Comparison of ENCODE assay signal across 9 cellular contexts in genomic region chr19:53102701-53103140, GRCh38. TPM values are rescaled to one million over a fixed set of nuclear protein-coding genes. Genes with fewer than 3 reads are reported as not detected.
DNase-seq lines count a peak whose midpoint lies in the region; ATAC-seq and TF ChIP-seq lines count a peak whose summit lies in the region.
"Had no signal": no experiment of that assay in that cellular context is flagged by ENCODE, and none has a peak within 500 bp of the region (broad histone marks: within the 10 kb centered on the region; RNA-seq: fewer than 3 reads in every experiment).

No MANE protein-coding gene starts in this region.

- no peaks in the 10 kb centered on the region for H3K27me3 Mint-ChIP-seq in activated CD4-positive, alpha-beta T cell treated with anti-CD3 and anti-CD28 coated beads, Interleukin-2, amount 10 ng/mL, durations not matched to agents 24 days and 14 days
- peaks cover 3% of the 10 kb centered on the region for H3K27me3 Mint-ChIP-seq in endothelial cell (ENCODE audit: unreplicated experiment)

- ATAC-seq in GM19328 (IDR thresholded peaks at IDR 0.05; ENCODE audit: unreplicated experiment) = peak; percentile 20

- intact Hi-C loops in activated CD4-positive, alpha-beta T cell treated with anti-CD3 and anti-CD28 coated beads, Interleukin-2, amount 10 ng/mL, durations not matched to agents 24 days and 14 days (cut with micrococcal nuclease) = loop anchor here (1.0 to 10.0 kb wide), 9 partner anchors 57 to 578 kb away; partner anchors contain the start of genes ZNF320, ZNF347, ZNF525 and ZNF765

- H3K36me3 ChIP-seq in HUES6 (ENCODE audit: control insufficient read depth, insufficient read depth, low read length) = peaks cover 5% of the 10 kb centered on the region
- no peaks in the 10 kb centered on the region for H3K36me3 ChIP-seq in mucosa of stomach (ENCODE audit: control insufficient read depth, insufficient read depth, low read length)
- peaks cover under 1 to 12% (median 9%) of the 10 kb centered on the region in 5 donors for H3K36me3 ChIP-seq in subcutaneous abdominal adipose tissue (ENCODE audit: control insufficient read depth in 5 of 5, insufficient read depth in 5 of 5, low read length in 5 of 5)

- H3K4me3 ChIP-seq in HUES6 (ENCODE audit: low read depth, low read length) (peak overlapping the region; percentile 99), mucosa of stomach (ENCODE audit: low read length) (peak overlapping the region; percentile 94), subcutaneous abdominal adipose tissue (ENCODE audit: low read depth in 1 of 5, low read length in 5 of 5) (peak overlapping the region; percentile 94 to 98 (median 96))

- peaks cover 5% of the 10 kb centered on the region for H3K4me1 ChIP-seq in HUES6 (ENCODE audit: control insufficient read depth, insufficient read depth, low read length)
- peaks cover 8% of the 10 kb centered on the region for H3K4me1 ChIP-seq in mucosa of stomach (ENCODE audit: control insufficient read depth, insufficient read depth, low read length)
- peaks cover 1 to 37% (median 24%) of the 10 kb centered on the region in 5 donors for H3K4me1 ChIP-seq in subcutaneous abdominal adipose tissue (ENCODE audit: control insufficient read depth in 5 of 5, insufficient read depth in 5 of 5, low read length in 5 of 5)

- peaks cover 21% of the 10 kb centered on the region for H3K4me1 Mint-ChIP-seq in activated CD4-positive, alpha-beta T cell treated with anti-CD3 and anti-CD28 coated beads, Interleukin-2, amount 10 ng/mL, durations not matched to agents 24 days and 14 days
- peaks cover 13% of the 10 kb centered on the region for H3K4me1 Mint-ChIP-seq in endothelial cell (ENCODE audit: unreplicated experiment)

- peak overlapping the region; percentile 92; the same call in 1 of the 2 replicates for H3K27ac ChIP-seq in HUES6 (ENCODE audit: low read depth, low read length)
- H3K27ac ChIP-seq in subcutaneous abdominal adipose tissue (ENCODE audit: low read depth, low read length) = peak overlapping the region; percentile 88

- peak; percentile 69 for DNase-seq in AG20443 (ENCODE audit: low spot score)
- peak; percentile 86 for DNase-seq in activated CD4-positive, alpha-beta T cell treated with anti-CD3 and anti-CD28 coated beads, Interleukin-2, amount 10 ng/mL, durations not matched to agents 24 days and 14 days
- peak; percentile 45 for DNase-seq in endothelial cell (ENCODE audit: low spot score)
- DNase-seq in NCI-H2081 treated with DMSO at 0.1 percent for 48 hours (lab: John Stamatoyannopoulos, UW) = no peak

- peaks cover 43% of the 10 kb centered on the region for H3K36me3 Mint-ChIP-seq in activated CD4-positive, alpha-beta T cell treated with anti-CD3 and anti-CD28 coated beads, Interleukin-2, amount 10 ng/mL, durations not matched to agents 24 days and 14 days (ENCODE audit: low read depth)
- peaks cover 14% of the 10 kb centered on the region for H3K36me3 Mint-ChIP-seq in endothelial cell (ENCODE audit: low read depth, unreplicated experiment)

- no peak for TF ChIP-seq CTCF in endothelial cell (IDR thresholded peaks at IDR 0.05; ENCODE audit: unreplicated experiment)

- no peaks in the 10 kb centered on the region for H3K9me3 ChIP-seq in HUES6 (ENCODE audit: control insufficient read depth, insufficient read depth, low read depth, low read length)
- H3K9me3 ChIP-seq in mucosa of stomach (ENCODE audit: control insufficient read depth, low read length) = no peaks in the 10 kb centered on the region
- peaks cover 0 to 2% (median 0%) of the 10 kb centered on the region in 5 donors for H3K9me3 ChIP-seq in subcutaneous abdominal adipose tissue (ENCODE audit: control insufficient read depth in 5 of 5, low read length in 5 of 5)

- peak overlapping the region; percentile 93 for H3K4me3 Mint-ChIP-seq in activated CD4-positive, alpha-beta T cell treated with anti-CD3 and anti-CD28 coated beads, Interleukin-2, amount 10 ng/mL, durations not matched to agents 24 days and 14 days
- peak overlapping the region; percentile 92 for H3K4me3 Mint-ChIP-seq in endothelial cell (ENCODE audit: unreplicated experiment)

- H3K9me3 Mint-ChIP-seq in activated CD4-positive, alpha-beta T cell treated with anti-CD3 and anti-CD28 coated beads, Interleukin-2, amount 10 ng/mL, durations not matched to agents 24 days and 14 days = peaks cover 20% of the 10 kb centered on the region
- no peaks in the 10 kb centered on the region for H3K9me3 Mint-ChIP-seq in endothelial cell (ENCODE audit: unreplicated experiment)

- peak overlapping the region; percentile 90 for H3K27ac Mint-ChIP-seq in activated CD4-positive, alpha-beta T cell treated with anti-CD3 and anti-CD28 coated beads, Interleukin-2, amount 10 ng/mL, durations not matched to agents 24 days and 14 days
- H3K27ac Mint-ChIP-seq in endothelial cell (ENCODE audit: unreplicated experiment) = peak overlapping the region; percentile 74

- H3K27me3 ChIP-seq in HUES6 (ENCODE audit: control insufficient read depth, insufficient read depth, low read length) = no peaks in the 10 kb centered on the region
- no peaks in the 10 kb centered on the region for H3K27me3 ChIP-seq in mucosa of stomach (ENCODE audit: control insufficient read depth, insufficient read depth, low read length)
- no peaks in the 10 kb centered on the region for H3K27me3 ChIP-seq in subcutaneous abdominal adipose tissue (ENCODE audit: control insufficient read depth in 5 of 5, insufficient read depth in 4 of 5, low read length in 5 of 5)

- H3K9ac ChIP-seq in HUES6 (ENCODE audit: low read length) (peak overlapping the region; percentile 93), mucosa of stomach (ENCODE audit: low read length) (peak overlapping the region; percentile 98), subcutaneous abdominal adipose tissue (ENCODE audit: low read length in 5 of 5) (peak overlapping the region; percentile 71 to 93 (median 90))

RNA-seq across cellular contexts. Expression of gene ZNF160, which starts 0.5 kb away (rescaled TPM):
- total RNA-seq in activated CD4-positive, alpha-beta T cell treated with anti-CD3 and anti-CD28 coated beads, Interleukin-2, amount 10 ng/mL, durations not matched to agents 24 days and 14 days = 30.6 and 37.5 TPM in 2 replicates
- total RNA-seq in endothelial cell (ENCODE audit: unreplicated experiment) = 36.3 TPM

RNA-seq across cellular contexts. Expression of gene ZNF415, which starts 30.0 kb away (rescaled TPM):
- total RNA-seq in activated CD4-positive, alpha-beta T cell treated with anti-CD3 and anti-CD28 coated beads, Interleukin-2, amount 10 ng/mL, durations not matched to agents 24 days and 14 days = 0.51 and 0.78 TPM in 2 replicates
- 8.7 TPM for total RNA-seq in endothelial cell (ENCODE audit: unreplicated experiment)

RNA-seq across cellular contexts. Expression of gene ZNF347, which starts 56.1 kb away (rescaled TPM):
- 4.6 and 5.3 TPM in 2 replicates for total RNA-seq in activated CD4-positive, alpha-beta T cell treated with anti-CD3 and anti-CD28 coated beads, Interleukin-2, amount 10 ng/mL, durations not matched to agents 24 days and 14 days
- total RNA-seq in endothelial cell (ENCODE audit: unreplicated experiment) = 14.9 TPM

RNA-seq across cellular contexts. Expression of gene ERVV-2, which starts 58.2 kb away (rescaled TPM):
- not detected in 2 replicates for total RNA-seq in activated CD4-positive, alpha-beta T cell treated with anti-CD3 and anti-CD28 coated beads, Interleukin-2, amount 10 ng/mL, durations not matched to agents 24 days and 14 days
- not detected for total RNA-seq in endothelial cell (ENCODE audit: unreplicated experiment)
- total RNA-seq: subcutaneous adipose tissue had no signal
